ENCODE assay signal across 1 cellular context in genomic region chr4:53695540-53696463, GRCh38.
TF ChIP-seq lines count a peak whose summit lies in the region.

No MANE protein-coding gene starts in this region.

TF ChIP-seq in SK-N-SH treated with all-trans-retinoic acid at 6 μM for 48 hours, 23 proteins besides CTCF, POLR2A, EP300 and RAD21 (continued from another document):
- no peak for TF ChIP-seq PATZ1 (CRISPR knock-in tag; IDR thresholded peaks at IDR 0.05; ENCODE audit: borderline replicate concordance)
- no peak for TF ChIP-seq TSHZ2 (CRISPR knock-in tag; IDR thresholded peaks at IDR 0.05)
- TF ChIP-seq ZFP30 (CRISPR knock-in tag; IDR thresholded peaks at IDR 0.05): no peak
- no peak for TF ChIP-seq CSDC2 (CRISPR knock-in tag; IDR thresholded peaks at IDR 0.05)
- no peak for TF ChIP-seq BACH2 (CRISPR knock-in tag; IDR thresholded peaks at IDR 0.05; ENCODE audit: borderline replicate concordance)
